8 cellular contexts compared by ENCODE assay signal in genomic region chr19:57410748-57411671, GRCh38. TPM values are rescaled to one million over a fixed set of nuclear protein-coding genes. Genes with fewer than 3 reads are reported as not detected.
DNase-seq lines count a peak whose midpoint lies in the region; ATAC-seq and TF ChIP-seq lines count a peak whose summit lies in the region.

TSS of gene ZNF17 (plus strand) at chr19:57411161. CDS start at chr19:57413616, 2,455 bp downstream.

- intact Hi-C loops in Panc1 (cut with micrococcal nuclease; ENCODE audit: unreplicated experiment) (no loop called here), esophagus muscularis mucosa (cut with DNase I) (loop anchor here (2.0 kb wide), 1 partner anchor 24 kb away; the partner anchor contains the start of gene ZNF749)

- TF ChIP-seq CTCF in KMS-11 (conservative IDR thresholded peaks at IDR 0.05; ENCODE audit: low read depth, low read length) (no peak), Panc1 (IDR thresholded peaks at IDR 0.05) (no peak), esophagus muscularis mucosa (IDR thresholded peaks at IDR 0.05) (no peak)

- peak within 1 kb of the TSS; percentile 93 for H3K4me2 ChIP-seq in KMS-11

- CTCF ChIA-PET in Panc1 (lab: Charles Lee) = no interaction called here

- WGBS in esophagus muscularis mucosa = 3% methylated on average over 24 of the region's 59 CpGs

- peak within 1 kb of the TSS; percentile 80 for H2AFZ ChIP-seq in KMS-11 (ENCODE audit: low read depth)

- H3K9me3 ChIP-seq in Panc1 (ENCODE audit: control insufficient read depth, insufficient read depth, low read depth, low read length) (no peaks in the 10 kb centered on the region), esophagus muscularis mucosa (peaks cover 0 to 10% (median 3%) of the 10 kb centered on the region in 4 donors), muscle layer of duodenum (ENCODE audit: control insufficient read depth in 1 of 2, low read length in 2 of 2) (peaks cover 0 to 17% of the 10 kb centered on the region in 2 donors)

- H3K4me1 Mint-ChIP-seq in activated T-cell treated with anti-CD3 and anti-CD28 coated beads, Interleukin-2, amount 50 U/mL, for 4 hours (ENCODE audit: low read depth) = peaks cover 30% of the 10 kb centered on the region

- H3K36me3 ChIP-seq in KMS-11 (ENCODE audit: insufficient read depth) = 0 out of 2 replicates have a peak, but pooled peaks cover 3% of the 10 kb centered on the region
- no peaks in the 10 kb centered on the region for H3K36me3 ChIP-seq in Panc1 (ENCODE audit: control insufficient read depth, insufficient read depth, low read length)
- H3K36me3 ChIP-seq in esophagus muscularis mucosa = peaks cover 11 to 39% (median 32%) of the 10 kb centered on the region in 4 donors
- peaks cover 20 to 31% of the 10 kb centered on the region in 2 donors for H3K36me3 ChIP-seq in muscle layer of duodenum (ENCODE audit: control insufficient read depth in 1 of 2, insufficient read depth in 2 of 2, low read length in 2 of 2)

- ATAC-seq in GM21737 (IDR thresholded peaks at IDR 0.05; ENCODE audit: unreplicated experiment) = peak; percentile 97
- peak; percentile 100 for ATAC-seq in Panc1
- peak; percentile 100 for ATAC-seq in activated T-cell treated with anti-CD3 and anti-CD28 coated beads, Interleukin-2, amount 50 U/mL, for 4 hours

- H3K27me3 ChIP-seq in KMS-11 (ENCODE audit: insufficient read depth, low read depth) = no peaks in the 10 kb centered on the region
- no peaks in the 10 kb centered on the region for H3K27me3 ChIP-seq in Panc1 (ENCODE audit: control insufficient read depth, insufficient read depth, low read length)
- no peaks in the 10 kb centered on the region for H3K27me3 ChIP-seq in esophagus muscularis mucosa
- H3K27me3 ChIP-seq in muscle layer of duodenum (ENCODE audit: low read depth, low read length) = no peaks in the 10 kb centered on the region

- H3K4me3 ChIP-seq in KMS-11 (IDR thresholded peaks at IDR 0.05; ENCODE audit: insufficient read depth, low read depth, low read length) (peak within 1 kb of the TSS; percentile 33), Panc1 (ENCODE audit: low read depth in 2 of 2, low read length in 2 of 2) (peak within 1 kb of the TSS; percentile 74 to 80), esophagus muscularis mucosa (peak within 1 kb of the TSS; percentile 75 to 93 (median 82)), muscle layer of duodenum (ENCODE audit: low read depth in 1 of 2, low read length in 2 of 2) (peak within 1 kb of the TSS; percentile 88 to 100)

- BruUV-seq in Panc1 (replicated peaks; lab: Mats Ljungman, UMichigan) = TSS peak; percentile 61

- in situ Hi-C loops in Panc1 (cut with HindIII; ENCODE audit: low pct_unique_long_range_greater_than_20kb, low sequenced_read_pairs) = no loop called here

- peak; percentile 84 for DNase-seq in DMS79 (lab: John Stamatoyannopoulos, UW)
- peak; percentile 86 for DNase-seq in Panc1 (ENCODE audit: low read depth, low spot score)
- DNase-seq in activated T-cell treated with anti-CD3 and anti-CD28 coated beads, Interleukin-2, amount 50 U/mL, for 4 hours = peak; percentile 87
- peak; percentile 97 for DNase-seq in esophagus muscularis mucosa (ENCODE audit: extremely low spot score)
- peak; percentile 86 for DNase-seq in stimulated activated CD8-positive, alpha-beta memory T cell treated with anti-CD3 and anti-CD28 coated beads, Interleukin-7, amount 100 ng/mL, for 24 hours (ENCODE audit: low read depth)

- peak within 1 kb of the TSS; percentile 54; the same call in 1 of the 2 replicates for H3K9ac ChIP-seq in KMS-11

- POLR2A ChIA-PET in Panc1 (lab: Charles Lee) = no interaction called here

- no peak for TF ChIP-seq EP300 in esophagus muscularis mucosa (IDR thresholded peaks at IDR 0.05)

- H3K36me3 Mint-ChIP-seq in activated T-cell treated with anti-CD3 and anti-CD28 coated beads, Interleukin-2, amount 50 U/mL, for 4 hours (ENCODE audit: insufficient read depth) = peaks cover 21% of the 10 kb centered on the region

- peaks cover 13% of the 10 kb centered on the region; the same call in 1 of the 2 replicates for H3K79me2 ChIP-seq in KMS-11 (ENCODE audit: insufficient read depth, low read depth)

- H4K20me1 ChIP-seq in KMS-11 (ENCODE audit: insufficient read depth) = no peaks in the 10 kb centered on the region

- H3K27ac ChIP-seq in KMS-11 = no peak within 1 kb of the TSS; the same call in 1 of the 2 replicates
- peak within 1 kb of the TSS; percentile 81 for H3K27ac ChIP-seq in Panc1 (ENCODE audit: low read length)
- H3K27ac ChIP-seq in esophagus muscularis mucosa (replicated peaks in 1 of 4) = peak within 1 kb of the TSS; percentile 75 to 80 (median 78)
- peak within 1 kb of the TSS; percentile 68 for H3K27ac ChIP-seq in muscle layer of duodenum (ENCODE audit: low read length)

- TF ChIP-seq POLR2A in esophagus muscularis mucosa (IDR thresholded peaks at IDR 0.05; ENCODE audit: low read depth) = no peak

- H3K27me3 Mint-ChIP-seq in activated T-cell treated with anti-CD3 and anti-CD28 coated beads, Interleukin-2, amount 50 U/mL, for 4 hours (ENCODE audit: low read depth) = no peaks in the 10 kb centered on the region

- H3K4me3 Mint-ChIP-seq in activated T-cell treated with anti-CD3 and anti-CD28 coated beads, Interleukin-2, amount 50 U/mL, for 4 hours = peak within 1 kb of the TSS; percentile 95

- H3K4me1 ChIP-seq in KMS-11 (ENCODE audit: low read depth, poor library complexity, severe bottlenecking) (peaks cover 11% of the 10 kb centered on the region), Panc1 (ENCODE audit: control insufficient read depth, insufficient read depth, low read length) (peaks cover 6% of the 10 kb centered on the region), esophagus muscularis mucosa (peaks cover 19 to 29% (median 23%) of the 10 kb centered on the region in 4 donors), muscle layer of duodenum (ENCODE audit: control insufficient read depth in 1 of 2, insufficient read depth in 2 of 2, low read length in 2 of 2) (peaks cover 9 to 16% of the 10 kb centered on the region in 2 donors)

- peaks cover 14% of the 10 kb centered on the region for H3K9me3 Mint-ChIP-seq in activated T-cell treated with anti-CD3 and anti-CD28 coated beads, Interleukin-2, amount 50 U/mL, for 4 hours

RNA-seq across cellular contexts. Expression of gene ZNF17, which starts in this region (rescaled TPM):
- total RNA-seq in Panc1 (2021; ENCODE audit: unreplicated experiment) = 9.2 TPM
- polyA plus RNA-seq in Panc1 (2012; ENCODE audit: insufficient read length) = 4.5 TPM
- 10 to 100 TPM in 2 of 3 donors, 1 to 10 TPM in 1; 8.9 to 11.1 (median 10.8) TPM for total RNA-seq in activated T-cell treated with anti-CD3 and anti-CD28 coated beads, Interleukin-2, amount 50 U/mL, for 4 hours
- total RNA-seq in esophagus muscularis mucosa = 1 to 10 TPM; 6.1 to 9.6 (median 8.8) TPM

Comparison
In these comparisons a context has a peak if more than half of its experiments do, and no peak if none do; other contexts are left out.
1. H3K4me3 ChIP-seq: peak in every context shown above with its lines; median percentile 94 in muscle layer of duodenum; 82 in esophagus muscularis mucosa; 77 in Panc1; 33 in KMS-11.